8 cellular contexts compared by ENCODE assay signal in the genomic region with DNA sequence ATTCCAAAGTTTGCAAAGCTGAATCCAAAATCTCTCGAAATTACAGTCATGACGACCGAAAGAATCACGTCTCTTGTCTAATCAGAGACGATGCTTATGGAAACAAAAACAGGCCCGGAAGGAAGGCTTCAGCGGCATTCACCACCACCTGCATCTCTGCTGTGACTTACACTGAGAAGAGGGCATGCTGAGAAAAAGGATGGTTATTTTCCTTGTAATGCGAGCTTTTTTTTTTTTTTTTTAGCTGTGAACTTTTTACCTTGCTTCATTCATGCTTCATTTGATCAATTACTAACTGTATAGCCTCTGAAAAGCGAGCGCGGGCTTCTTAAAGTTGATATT.
DNase-seq lines count a peak whose midpoint lies in the region; ATAC-seq, FAIRE-seq and TF ChIP-seq lines count a peak whose summit lies in the region.

No MANE protein-coding gene starts in this region.

- POLR2A ChIA-PET in activated B cell treated with CpG ODN at 0.5 μM for 24 hours (lab: Charles Lee): interaction anchor here (0.6 kb wide), 1 partner anchor 9 kb away, joined by 6 read pairs; no protein-coding TSS in a partner anchor

- peaks cover 18% of the 10 kb centered on the region for H3K4me1 Mint-ChIP-seq in activated T-cell treated with anti-CD3 and anti-CD28 coated beads, Interleukin-2, amount 50 U/mL, for 24 hours (ENCODE audit: low read depth)
- H3K4me1 Mint-ChIP-seq in activated B cell treated with CpG ODN at 0.5 μM for 24 hours: peaks cover 16% of the 10 kb centered on the region

- DNase-seq in activated T-cell treated with anti-CD3 and anti-CD28 coated beads, Interleukin-2, amount 50 U/mL, for 24 hours: no peak
- no peak for DNase-seq in activated T-cell treated with anti-CD3 and anti-CD28 coated beads, Interleukin-2, amount 50 U/mL, for 48 hours
- DNase-seq in activated B cell treated with CpG ODN at 0.5 μM for 24 hours: no peak
- DNase-seq in testis: no peak
- DNase-seq in CD1c-positive myeloid dendritic cell (ENCODE audit: extremely low spot score): no peak
- no peak for DNase-seq in HTR-8/SVneo (ENCODE audit: insufficient read length, low spot score)

- peaks cover 77% of the 10 kb centered on the region for H3K27me3 Mint-ChIP-seq in activated T-cell treated with anti-CD3 and anti-CD28 coated beads, Interleukin-2, amount 50 U/mL, for 24 hours
- peaks cover 60% of the 10 kb centered on the region for H3K27me3 Mint-ChIP-seq in activated B cell treated with CpG ODN at 0.5 μM for 24 hours

- no peak for TF ChIP-seq POLR2A in testis (IDR thresholded peaks at IDR 0.05)

- no peaks in the 10 kb centered on the region for H3K9me3 ChIP-seq in iPS-18a (ENCODE audit: control insufficient read depth, low read depth, low read length)
- H3K9me3 ChIP-seq in testis: no peaks in the 10 kb centered on the region

- no peaks in the 10 kb centered on the region for H3K36me3 Mint-ChIP-seq in activated T-cell treated with anti-CD3 and anti-CD28 coated beads, Interleukin-2, amount 50 U/mL, for 24 hours (ENCODE audit: low read depth)
- H3K36me3 Mint-ChIP-seq in activated B cell treated with CpG ODN at 0.5 μM for 24 hours (ENCODE audit: low read depth): no peaks in the 10 kb centered on the region

- no peak for FAIRE-seq in HTR-8/SVneo (lab: Jason Lieb, UNC)

- 36 to 37% methylated on average over 11 of the region's 11 CpGs for WGBS in testis, 2 donors

- H3K27ac ChIP-seq in iPS-18a (ENCODE audit: low read length) (no peak overlapping the region), testis (no peak overlapping the region)

- H3K4me1 ChIP-seq in iPS-18a (ENCODE audit: control insufficient read depth, low read depth, low read length): peaks cover 31% of the 10 kb centered on the region
- H3K4me1 ChIP-seq in testis: no peaks in the 10 kb centered on the region

- peak overlapping the region; percentile 79 for H3K4me3 ChIP-seq in iPS-18a (ENCODE audit: low read length)
- H3K4me3 ChIP-seq in testis: peak overlapping the region; percentile 6 to 47

- H3K27me3 ChIP-seq in iPS-18a (ENCODE audit: control insufficient read depth, insufficient read depth, low read length) (peaks cover 13% of the 10 kb centered on the region), testis (no peaks in the 10 kb centered on the region)

- CTCF ChIA-PET in activated B cell treated with CpG ODN at 0.5 μM for 24 hours (lab: Charles Lee): no interaction called here

- TF ChIP-seq CTCF in activated B cell treated with CpG ODN at 0.5 μM for 24 hours (IDR thresholded peaks at IDR 0.05) (no peak), testis (IDR thresholded peaks at IDR 0.05) (no peak)

- no peak for ATAC-seq in activated B cell treated with CpG ODN at 0.5 μM for 24 hours (ENCODE audit: low read depth)
- ATAC-seq in HG03175 (IDR thresholded peaks at IDR 0.05; ENCODE audit: unreplicated experiment): no peak

- H3K36me3 ChIP-seq in iPS-18a (ENCODE audit: control insufficient read depth, low read depth, low read length) (no peaks in the 10 kb centered on the region), testis (ENCODE audit: low read depth, missing control alignments) (no peaks in the 10 kb centered on the region)

- no peaks in the 10 kb centered on the region for H3K9me3 Mint-ChIP-seq in activated T-cell treated with anti-CD3 and anti-CD28 coated beads, Interleukin-2, amount 50 U/mL, for 24 hours
- no peaks in the 10 kb centered on the region for H3K9me3 Mint-ChIP-seq in activated B cell treated with CpG ODN at 0.5 μM for 24 hours

- intact Hi-C loops in activated B cell treated with CpG ODN at 0.5 μM for 24 hours (cut with micrococcal nuclease) (no loop called here), testis (cut with DNase I; ENCODE audit: low total_unique reads) (no loop called here)

- peak overlapping the region; percentile 78 for H3K9ac ChIP-seq in iPS-18a (ENCODE audit: low read length)

- no peak overlapping the region for H3K27ac Mint-ChIP-seq in activated T-cell treated with anti-CD3 and anti-CD28 coated beads, Interleukin-2, amount 50 U/mL, for 24 hours
- H3K27ac Mint-ChIP-seq in activated B cell treated with CpG ODN at 0.5 μM for 24 hours: no peak overlapping the region

- peak overlapping the region; percentile 54 for H3K4me3 Mint-ChIP-seq in activated T-cell treated with anti-CD3 and anti-CD28 coated beads, Interleukin-2, amount 50 U/mL, for 24 hours
- peak overlapping the region; percentile 75 for H3K4me3 Mint-ChIP-seq in activated B cell treated with CpG ODN at 0.5 μM for 24 hours
